ENCODE assay signal across 22 cellular contexts in genomic region chr2:100071350-100072043, GRCh38.
DNase-seq lines count a peak whose midpoint lies in the region; ATAC-seq, FAIRE-seq and TF ChIP-seq lines count a peak whose summit lies in the region.
"Had no signal": no experiment of that assay in that cellular context is flagged by ENCODE, and none has a peak within 500 bp of the region (broad histone marks: within the 10 kb centered on the region; RNA-seq: fewer than 3 reads in every experiment).

No MANE protein-coding gene starts in this region.

- DNase-seq in CD1c-positive myeloid dendritic cell (ENCODE audit: extremely low spot score) (peak; percentile 15), NB4 (ENCODE audit: low read depth) (peak; percentile 62), GM12878 (ENCODE audit: low read depth, low spot score) (no peak), WERI-Rb-1 (no peak)
- DNase-seq: activated T-cell treated with anti-CD3 and anti-CD28 coated beads for 4 hours; dorsolateral prefrontal cortex; erythroblast; gastrocnemius medialis; NCI-H1436; NCI-H2227 treated with DMSO at 0.1 percent for 48 hours; pancreas; Right ventricle myocardium superior; stimulated activated CD4-positive, alpha-beta T cell treated with anti-CD3 and anti-CD28 coated beads, Interleukin-4, amount 100 ng/mL, for 24 hours; thyroid gland had no signal

- TF ChIP-seq RAD21 in GM12878 (IDR thresholded peaks at IDR 0.05; ENCODE audit: insufficient read depth, low read depth, low read length): no peak

- H3K4me1 ChIP-seq in GM12878 (ENCODE audit: control insufficient read depth, insufficient read depth, low read length): no peaks in the 10 kb centered on the region
- H3K4me1 ChIP-seq: breast epithelium, gastrocnemius medialis, thyroid gland had no signal

- in situ Hi-C loops in GM12878 (cut with MboI): no loop called here

- TF ChIP-seq EP300 in GM12878 (IDR thresholded peaks at IDR 0.05; ENCODE audit: borderline replicate concordance in 1 of 2, control insufficient read depth in 1 of 2, low read depth in 2 of 2, low read length in 2 of 2): no peak

- H2AFZ ChIP-seq in GM12878 (ENCODE audit: control insufficient read depth, low read depth, low read length): no peak overlapping the region

- no peak for TF ChIP-seq CTCF in 22Rv1 (IDR thresholded peaks at IDR 0.05)
- no peak for TF ChIP-seq CTCF in NB4 (IDR thresholded peaks at IDR 0.05; ENCODE audit: low read depth, low read length)
- TF ChIP-seq CTCF in GM12878 (IDR thresholded peaks at IDR 0.05 in 2 of 3, conservative IDR thresholded peaks at IDR 0.05 in 1 of 3; ENCODE audit: control insufficient read depth in 2 of 3, extremely low read depth in 1 of 3, insufficient read depth in 1 of 3, low read depth in 3 of 3, low read length in 3 of 3): no peak
- no peak for TF ChIP-seq CTCF in WERI-Rb-1 (IDR thresholded peaks at IDR 0.05; ENCODE audit: low read depth, low read length)

- no peak overlapping the region for H3K9ac ChIP-seq in GM12878 (ENCODE audit: control insufficient read depth, insufficient read depth, low read length)
- H3K9ac ChIP-seq: KMS-11 had no signal

- H3K36me3 ChIP-seq in GM12878 (ENCODE audit: control insufficient read depth in 2 of 2, insufficient read depth in 2 of 2, low read length in 1 of 2) (no peaks in the 10 kb centered on the region), WERI-Rb-1 (no peaks in the 10 kb centered on the region)
- H3K36me3 ChIP-seq: breast epithelium, gastrocnemius medialis, pancreas, thyroid gland had no signal

- CTCF ChIA-PET in GM12878 (lab: Yijun Ruan, JAX): no interaction called here

- TF ChIP-seq POLR2A in NB4 (IDR thresholded peaks at IDR 0.05; ENCODE audit: extremely low read depth, insufficient read length) (no peak), GM12878 (IDR thresholded peaks at IDR 0.05; ENCODE audit: low read depth, low read length) (no peak)

- WGBS in GM12878 (ENCODE audit: insufficient coverage, insufficient replicate concordance, low lambda C conversion rate, missing lambda C conversion rate): 36% methylated on average over 13 of the region's 13 CpGs

- no peak overlapping the region for H3K4me2 ChIP-seq in GM12878 (ENCODE audit: control insufficient read depth, insufficient read depth)
- H3K4me2 ChIP-seq: KMS-11 had no signal

- H3K4me3 ChIP-seq in NB4 (ENCODE audit: low read depth, low read length): no peak overlapping the region
- no peak overlapping the region for H3K4me3 ChIP-seq in GM12878
- no peak overlapping the region for H3K4me3 ChIP-seq in WERI-Rb-1 (ENCODE audit: low read depth, low read length)
- H3K4me3 ChIP-seq: breast epithelium, dorsolateral prefrontal cortex, gastrocnemius medialis, pancreas, thyroid gland had no signal

- H3K9me3 ChIP-seq in GM12878 (replicated peaks; ENCODE audit: control insufficient read depth, insufficient read depth, low read length): no peaks in the 10 kb centered on the region
- H3K9me3 ChIP-seq in WERI-Rb-1 (ENCODE audit: severe bottlenecking): no peaks in the 10 kb centered on the region
- H3K9me3 ChIP-seq: breast epithelium, gastrocnemius medialis, pancreas, thyroid gland had no signal

- H3K79me2 ChIP-seq in GM12878 (ENCODE audit: control insufficient read depth, insufficient read depth, low read length): no peaks in the 10 kb centered on the region

- no peak for ATAC-seq in GM12878
- ATAC-seq in HG03432 (IDR thresholded peaks at IDR 0.05; ENCODE audit: unreplicated experiment): no peak
- no peak for ATAC-seq in GM21528 (IDR thresholded peaks at IDR 0.05; ENCODE audit: low FRiP score, unreplicated experiment)
- no peak for ATAC-seq in GM18502 (IDR thresholded peaks at IDR 0.05; ENCODE audit: poor library complexity, unreplicated experiment)
- ATAC-seq: activated CD4-positive, CD25-positive, alpha-beta regulatory T cell treated with anti-CD3 and anti-CD28 coated beads, Interleukin-2, amount 50 U/mL, for 24 hours; gastrocnemius medialis; pancreas had no signal

- peak overlapping the region; percentile 99 for H3K27ac ChIP-seq in 22Rv1
- H3K27ac ChIP-seq in GM12878 (ENCODE audit: control insufficient read depth, insufficient read depth): no peak overlapping the region
- no peak overlapping the region for H3K27ac ChIP-seq in WERI-Rb-1
- H3K27ac ChIP-seq: breast epithelium, dorsolateral prefrontal cortex, gastrocnemius medialis, KMS-11, pancreas, thyroid gland had no signal

- H3K27me3 ChIP-seq in GM12878 (replicated peaks in 1 of 2; ENCODE audit: control insufficient read depth in 2 of 2, insufficient read depth in 2 of 2, low read length in 1 of 2): no peaks in the 10 kb centered on the region; a peak in 1 of 4 replicates
- no peaks in the 10 kb centered on the region for H3K27me3 ChIP-seq in WERI-Rb-1 (ENCODE audit: insufficient read depth, low read depth, severe bottlenecking)
- H3K27me3 ChIP-seq: breast epithelium, gastrocnemius medialis, pancreas, thyroid gland had no signal

- RAD21 ChIA-PET in GM12878 (lab: Charles Lee; ENCODE audit: unreplicated experiment): no interaction called here

- SMC1A ChIA-PET in GM12878 (lab: Charles Lee; ENCODE audit: uncharacterized antibody, unreplicated experiment): no interaction called here

- BruUV-seq in GM12878 (replicated peaks; lab: Mats Ljungman, UMichigan): no TSS peak

- no peak for FAIRE-seq in GM12878 (lab: Jason Lieb, UNC)
- FAIRE-seq: H54, pancreas had no signal

- intact Hi-C loops in GM12878 (cut with micrococcal nuclease; ENCODE audit: unreplicated experiment): no loop called here

- no peaks in the 10 kb centered on the region for H4K20me1 ChIP-seq in GM12878 (ENCODE audit: control insufficient read depth, insufficient read depth)

- POLR2A ChIA-PET in GM12878 (lab: Charles Lee): no interaction called here

TF ChIP-seq in GM12878, 131 proteins besides CTCF, POLR2A, EP300 and RAD21:
- TF ChIP-seq RUNX3 (IDR thresholded peaks at IDR 0.05; ENCODE audit: low read length) (peak; percentile 28; the same call in 1 of the 2 replicates), EGR1 (IDR thresholded peaks at IDR 0.05; ENCODE audit: borderline replicate concordance in 1 of 2, low read depth in 2 of 2, low read length in 2 of 2) (no peak), E4F1 (IDR thresholded peaks at IDR 0.05; ENCODE audit: borderline replicate concordance, partially characterized antibody) (no peak), CBX5 (IDR thresholded peaks at IDR 0.05; ENCODE audit: low read depth) (no peak), STAT3 (IDR thresholded peaks at IDR 0.05; ENCODE audit: low read depth, low read length) (no peak)
TF ChIP-seq in GM12878: peak in this region for 1.

Comparison
In these comparisons a context has a peak if more than half of its experiments do, and no peak if none do; other contexts are left out.
1. DNase-seq: peak in CD1c-positive myeloid dendritic cell (single experiment) and NB4 (single experiment); none in GM12878 (single experiment) and WERI-Rb-1 (single experiment).